In the genomic region with DNA sequence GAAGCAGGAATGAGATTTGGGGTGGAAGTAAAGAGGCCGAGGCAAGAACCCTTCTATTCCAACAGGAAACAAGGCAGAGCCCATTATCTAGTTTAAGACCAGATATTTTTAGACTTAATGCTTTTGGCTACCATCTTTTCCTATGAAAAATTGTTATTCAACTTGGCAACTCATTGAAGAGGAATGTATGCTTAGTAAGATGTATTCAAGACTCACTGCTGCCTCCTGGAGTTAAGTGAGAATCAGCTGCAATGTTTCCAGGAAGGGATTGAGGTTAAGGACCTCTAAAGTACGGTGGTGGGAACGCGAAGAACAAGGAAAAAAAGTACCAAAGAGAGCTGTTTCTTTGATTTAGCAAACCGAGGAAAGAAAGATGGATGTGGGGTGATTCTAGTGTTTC, we compare ENCODE assay signal across 11 cellular contexts.
A peak's percentile ranks its signal among the peaks of the same experiment; 100 is the strongest.
DNase-seq lines count a peak whose midpoint lies in the region; ATAC-seq, FAIRE-seq and TF ChIP-seq lines count a peak whose summit lies in the region.
"Had no signal": no experiment of that assay in that cellular context is flagged by ENCODE, and none has a peak within 500 bp of the region (broad histone marks: within the 10 kb centered on the region; RNA-seq: fewer than 3 reads in every experiment).

No MANE protein-coding gene starts in this region.

- H3K27ac ChIP-seq in breast epithelium (no peak overlapping the region), OCI-LY3 (ENCODE audit: low read length) (no peak overlapping the region)

- intact Hi-C loops in MCF 10A (cut with micrococcal nuclease) = no loop called here
- intact Hi-C loops in breast epithelium (cut with DNase I; ENCODE audit: low total_unique reads) = no loop called here

- no TSS peak for BruUV-seq in MCF 10A (replicated peaks; lab: Mats Ljungman, UMichigan)

- ATAC-seq in GM21576 (IDR thresholded peaks at IDR 0.05; ENCODE audit: unreplicated experiment) = no peak
- ATAC-seq in HG02852 (IDR thresholded peaks at IDR 0.05; ENCODE audit: unreplicated experiment) = no peak
- ATAC-seq: activated T-cell treated with anti-CD3 and anti-CD28 coated beads, Interleukin-2, amount 50 U/mL, for 4 hours; stimulated activated memory B cell treated with anti-CD40 and anti-IgM and Interleukin-4, amounts not matched to agents 10 μg/mL and 1 μg/mL and 100 μg/mL, for 72 hours had no signal

- no peaks in the 10 kb centered on the region for H3K9me3 Mint-ChIP-seq in MCF 10A (ENCODE audit: unreplicated experiment)
- H3K9me3 Mint-ChIP-seq: activated T-cell treated with anti-CD3 and anti-CD28 coated beads, Interleukin-2, amount 50 U/mL, for 4 hours; stimulated activated memory B cell treated with anti-CD40 and anti-IgM and Interleukin-4, amounts not matched to agents 10 μg/mL and 1 μg/mL and 100 μg/mL, for 72 hours had no signal

- no peak overlapping the region for H3K4me3 Mint-ChIP-seq in MCF 10A (ENCODE audit: unreplicated experiment)
- H3K4me3 Mint-ChIP-seq: activated T-cell treated with anti-CD3 and anti-CD28 coated beads, Interleukin-2, amount 50 U/mL, for 4 hours; stimulated activated memory B cell treated with anti-CD40 and anti-IgM and Interleukin-4, amounts not matched to agents 10 μg/mL and 1 μg/mL and 100 μg/mL, for 72 hours had no signal

- H3K4me3 ChIP-seq in breast epithelium (no peak overlapping the region), OCI-LY3 (ENCODE audit: low read length) (no peak overlapping the region), fibroblast of mammary gland (ENCODE audit: control insufficient read depth, low read depth, low read length) (no peak overlapping the region)
- H3K4me3 ChIP-seq: lung had no signal

- POLR2A ChIA-PET in MCF 10A (lab: Yijun Ruan, JAX) = no interaction called here

- no peaks in the 10 kb centered on the region for H4K20me1 ChIP-seq in OCI-LY3 (ENCODE audit: insufficient read depth, low read length)

- no peaks in the 10 kb centered on the region for H3K79me2 ChIP-seq in OCI-LY3 (ENCODE audit: low read length)

- no peaks in the 10 kb centered on the region for H3K27me3 Mint-ChIP-seq in MCF 10A (ENCODE audit: insufficient read depth, unreplicated experiment)
- H3K27me3 Mint-ChIP-seq: stimulated activated memory B cell treated with anti-CD40 and anti-IgM and Interleukin-4, amounts not matched to agents 10 μg/mL and 1 μg/mL and 100 μg/mL, for 72 hours had no signal

- no peak for FAIRE-seq in urothelium cell line (lab: Jason Lieb, UNC)

- H3K9me3 ChIP-seq in breast epithelium = no peaks in the 10 kb centered on the region
- no peaks in the 10 kb centered on the region for H3K9me3 ChIP-seq in OCI-LY3 (ENCODE audit: insufficient read depth, low read length)

- no peaks in the 10 kb centered on the region for H3K4me1 ChIP-seq in breast epithelium
- H3K4me1 ChIP-seq in OCI-LY3 (ENCODE audit: low read length) = peaks cover 10% of the 10 kb centered on the region

- no peak for TF ChIP-seq POLR2A in breast epithelium (IDR thresholded peaks at IDR 0.05)

- CTCF ChIA-PET in MCF 10A (lab: Yijun Ruan, JAX) = interaction anchor here (0.6 to 4.3 kb wide), 7 partner anchors 9 to 340 kb away, joined by 3 to 29 read pairs (median 4); no protein-coding TSS in a partner anchor

- peak; percentile 61 for DNase-seq in MCF 10A (ENCODE audit: unreplicated experiment)
- no peak for DNase-seq in breast epithelium (ENCODE audit: low spot score in 2 of 2)
- DNase-seq in fibroblast of mammary gland (ENCODE audit: low read depth) = peak; percentile 83
- DNase-seq in urothelium cell line (ENCODE audit: low spot score) = peak; percentile 61
- no peak for DNase-seq in activated CD4-positive, alpha-beta T cell treated with anti-CD3 and anti-CD28 coated beads, Interleukin-2, amount 50 U/mL, for 4 hours
- DNase-seq: activated T-cell treated with anti-CD3 and anti-CD28 coated beads, Interleukin-2, amount 50 U/mL, for 4 hours had no signal

- H2AFZ ChIP-seq in OCI-LY3 (ENCODE audit: low read depth, low read length) = no peak overlapping the region

- no peaks in the 10 kb centered on the region for H3K27me3 ChIP-seq in breast epithelium
- H3K27me3 ChIP-seq in OCI-LY3 (ENCODE audit: low read depth, low read length) = no peaks in the 10 kb centered on the region

- TF ChIP-seq CTCF in MCF 10A (IDR thresholded peaks at IDR 0.05; ENCODE audit: unreplicated experiment) (peak; percentile 44), breast epithelium (IDR thresholded peaks at IDR 0.05) (no peak), OCI-LY3 (IDR thresholded peaks at IDR 0.05; ENCODE audit: low read depth, low read length) (peak; percentile 71), fibroblast of mammary gland (conservative IDR thresholded peaks at IDR 0.05; ENCODE audit: control insufficient read depth, insufficient read depth, low read depth, low read length) (peak; percentile 69)

- no peak overlapping the region for H3K9ac ChIP-seq in OCI-LY3 (ENCODE audit: low read length)

- no peaks in the 10 kb centered on the region for H3K36me3 Mint-ChIP-seq in MCF 10A (ENCODE audit: insufficient read depth, unreplicated experiment)

- H3K27ac Mint-ChIP-seq in MCF 10A (ENCODE audit: low read depth, unreplicated experiment) = no peak overlapping the region
- H3K27ac Mint-ChIP-seq: stimulated activated memory B cell treated with anti-CD40 and anti-IgM and Interleukin-4, amounts not matched to agents 10 μg/mL and 1 μg/mL and 100 μg/mL, for 72 hours had no signal

- H3K36me3 ChIP-seq in breast epithelium (no peaks in the 10 kb centered on the region), OCI-LY3 (replicated peaks; ENCODE audit: low read depth, low read length) (no peaks in the 10 kb centered on the region)

- H3K4me2 ChIP-seq in OCI-LY3 (ENCODE audit: low read length) = no peak overlapping the region

- H3K4me1 Mint-ChIP-seq in MCF 10A (ENCODE audit: insufficient read depth, unreplicated experiment) = no peaks in the 10 kb centered on the region
- H3K4me1 Mint-ChIP-seq: stimulated activated memory B cell treated with anti-CD40 and anti-IgM and Interleukin-4, amounts not matched to agents 10 μg/mL and 1 μg/mL and 100 μg/mL, for 72 hours had no signal

Comparison
In these comparisons a context has a peak if more than half of its experiments do, and no peak if none do; other contexts are left out.
1. DNase-seq: peak in MCF 10A (single experiment), fibroblast of mammary gland (single experiment) and urothelium cell line (single experiment); none in breast epithelium (0 of 2) and activated CD4-positive, alpha-beta T cell treated with anti-CD3 and anti-CD28 coated beads, Interleukin-2, amount 50 U/mL, for 4 hours (0 of 2).
2. CTCF ChIP-seq: peak in MCF 10A (single experiment), OCI-LY3 (single experiment) and fibroblast of mammary gland (single experiment); none in breast epithelium (0 of 3).